ENCODE assay signal across 30 cellular contexts in the genomic region with DNA sequence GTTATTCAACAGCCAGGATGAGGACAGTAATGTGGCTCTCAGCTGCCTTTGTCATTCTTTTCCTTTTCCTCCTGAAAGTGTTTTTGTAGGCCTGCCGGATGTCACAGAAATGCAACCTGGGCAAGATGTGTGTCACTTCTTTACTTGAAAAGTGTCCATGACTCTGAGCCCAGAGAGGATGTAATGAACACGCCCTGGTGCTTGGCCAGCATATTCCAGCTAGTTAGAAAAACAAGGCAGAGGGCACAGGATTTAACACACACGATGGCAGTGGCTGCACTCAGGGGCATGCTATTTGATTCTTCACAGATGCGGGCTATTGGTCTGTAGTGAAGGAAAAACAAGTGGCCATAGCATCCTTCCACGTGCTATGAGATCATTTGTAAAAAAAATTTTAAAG. TPM values are rescaled to one million over a fixed set of nuclear protein-coding genes. Genes with fewer than 3 reads are reported as not detected.
"Had no signal": no experiment of that assay in that cellular context is flagged by ENCODE, and none has a peak within 500 bp of the region (broad histone marks: within the 10 kb centered on the region; RNA-seq: fewer than 3 reads in every experiment).

No MANE protein-coding gene starts in this region.

- H3K4me2 ChIP-seq: SK-N-SH had no signal

- H3K27me3 ChIP-seq: adrenal gland, body of pancreas, breast epithelium, SJSA1 had no signal

- H3K27me3 Mint-ChIP-seq: activated CD4-positive, alpha-beta memory T cell treated with anti-CD3 and anti-CD28 coated beads for 36 hours; activated CD4-positive, alpha-beta T cell treated with anti-CD3 and anti-CD28 coated beads for 36 hours had no signal

- H3K27ac ChIP-seq: adrenal gland, body of pancreas, breast epithelium, SJSA1 had no signal

- H3K4me3 ChIP-seq: adrenal gland, body of pancreas, breast epithelium, SJSA1 had no signal

- H3K4me3 Mint-ChIP-seq: activated CD4-positive, alpha-beta memory T cell treated with anti-CD3 and anti-CD28 coated beads for 36 hours; activated CD4-positive, alpha-beta T cell treated with anti-CD3 and anti-CD28 coated beads for 36 hours; activated naive CD4-positive, alpha-beta T cell treated with anti-CD3 and anti-CD28 coated beads for 36 hours; activated T-cell treated with anti-CD3 and anti-CD28 coated beads, Interleukin-2, amount 50 U/mL, for 4 hours; activated T-helper 1 cell treated with anti-CD3 and anti-CD28 coated beads, Interleukin-12 subunit alpha, Interleukin-12 subunit beta, Interleukin-2, Interleukin-4 antibody, amounts not matched to agents 30 ng/mL and 10 ng/mL and 1 ng/mL, durations not matched to agents 14 hours and 24 hours and 36 hours; T-helper 1 cell treated with Interleukin-12 subunit alpha and Interleukin-12 subunit beta and Interleukin-4 antibody, amounts not matched to agents 30 μg/mL and 1 μg/mL, for 36 hours; T-helper 2 cell treated with Interferon-gamma antibody and Interleukin-4, amounts not matched to agents 5 μg/mL and 100 μg/mL, for 36 hours; WTC11 had no signal

- H3K36me3 Mint-ChIP-seq: activated CD4-positive, alpha-beta memory T cell treated with anti-CD3 and anti-CD28 coated beads for 36 hours; activated naive CD4-positive, alpha-beta T cell treated with anti-CD3 and anti-CD28 coated beads, Interleukin-2, amount 50 U/mL, for 72 hours; WTC11 had no signal

- ATAC-seq: activated CD4-positive, alpha-beta T cell treated with anti-CD3 and anti-CD28 coated beads for 36 hours; activated CD4-positive, CD25-positive, alpha-beta regulatory T cell treated with anti-CD3 and anti-CD28 coated beads, Interleukin-2, amount 50 U/mL, for 24 hours; activated naive CD4-positive, alpha-beta T cell treated with anti-CD3 and anti-CD28 coated beads, Interleukin-2, amount 50 U/mL, for 72 hours; activated T-cell treated with anti-CD3 and anti-CD28 coated beads, Interleukin-2, amount 50 U/mL, for 4 hours; body of pancreas; Panc1; WTC11 had no signal

- H3K9me3 ChIP-seq: adrenal gland, body of pancreas, breast epithelium, SJSA1, SK-N-SH had no signal

- H3K36me3 ChIP-seq: adrenal gland, breast epithelium, SJSA1 had no signal

- H3K27ac Mint-ChIP-seq: activated CD4-positive, alpha-beta memory T cell treated with anti-CD3 and anti-CD28 coated beads for 36 hours; activated CD4-positive, alpha-beta T cell treated with anti-CD3 and anti-CD28 coated beads for 36 hours; activated naive CD4-positive, alpha-beta T cell treated with anti-CD3 and anti-CD28 coated beads for 36 hours; activated naive CD4-positive, alpha-beta T cell treated with anti-CD3 and anti-CD28 coated beads, Interleukin-2, amount 50 U/mL, for 72 hours; activated T-helper 1 cell treated with anti-CD3 and anti-CD28 coated beads, Interleukin-12 subunit alpha, Interleukin-12 subunit beta, Interleukin-2, Interleukin-4 antibody, amounts not matched to agents 30 ng/mL and 10 ng/mL and 1 ng/mL, durations not matched to agents 14 hours and 24 hours and 36 hours; T-helper 1 cell treated with Interleukin-12 subunit alpha and Interleukin-12 subunit beta and Interleukin-4 antibody, amounts not matched to agents 30 μg/mL and 1 μg/mL, for 36 hours; T-helper 2 cell treated with Interferon-gamma antibody and Interleukin-4, amounts not matched to agents 5 μg/mL and 100 μg/mL, for 36 hours; WTC11 had no signal

- DNase-seq: activated CD4-positive, alpha-beta memory T cell treated with anti-CD3 and anti-CD28 coated beads for 36 hours; activated CD4-positive, alpha-beta T cell treated with anti-CD3 and anti-CD28 coated beads for 36 hours; activated CD4-positive, alpha-beta T cell treated with anti-CD3 and anti-CD28 coated beads, Interleukin-2, amount 50 U/mL, for 1 hour; activated CD8-positive, alpha-beta memory T cell treated with anti-CD3 and anti-CD28 coated beads, Interleukin-2, amount 50 U/mL, for 4 hours; activated gamma-delta T cell treated with Interleukin-2 at 50 U/mL for 16 hours; activated naive CD4-positive, alpha-beta T cell treated with anti-CD3 and anti-CD28 coated beads for 36 hours; activated T-cell treated with anti-CD3 and anti-CD28 coated beads for 4 hours; activated T-cell treated with anti-CD3 and anti-CD28 coated beads, Interleukin-2, amount 50 U/mL, for 4 hours; adrenal gland; body of pancreas; Kasumi-1; MM.1S; MV-4-11; NCI-H1092; NCI-H1436 treated with DMSO at 0.1 percent for 48 hours; NCI-H1694 treated with DMSO at 0.1 percent for 48 hours; NCI-H2029; NCI-H345; NCI-H524 treated with DMSO at 0.1 percent for 48 hours; SHP77 treated with DMSO at 0.1 percent for 48 hours; SK-N-SH had no signal

- H3K4me1 ChIP-seq: adrenal gland, body of pancreas, breast epithelium, SJSA1 had no signal

- H3K9me3 Mint-ChIP-seq: activated CD4-positive, alpha-beta memory T cell treated with anti-CD3 and anti-CD28 coated beads for 36 hours; activated naive CD4-positive, alpha-beta T cell treated with anti-CD3 and anti-CD28 coated beads for 36 hours; activated naive CD4-positive, alpha-beta T cell treated with anti-CD3 and anti-CD28 coated beads, Interleukin-2, amount 50 U/mL, for 72 hours; activated T-cell treated with anti-CD3 and anti-CD28 coated beads, Interleukin-2, amount 50 U/mL, for 4 hours; activated T-helper 1 cell treated with anti-CD3 and anti-CD28 coated beads, Interleukin-12 subunit alpha, Interleukin-12 subunit beta, Interleukin-2, Interleukin-4 antibody, amounts not matched to agents 30 ng/mL and 10 ng/mL and 1 ng/mL, durations not matched to agents 14 hours and 24 hours and 36 hours; T-helper 1 cell treated with Interleukin-12 subunit alpha and Interleukin-12 subunit beta and Interleukin-4 antibody, amounts not matched to agents 30 μg/mL and 1 μg/mL, for 36 hours; T-helper 2 cell treated with Interferon-gamma antibody and Interleukin-4, amounts not matched to agents 5 μg/mL and 100 μg/mL, for 36 hours; WTC11 had no signal

- H3K4me1 Mint-ChIP-seq: activated CD4-positive, alpha-beta T cell treated with anti-CD3 and anti-CD28 coated beads for 36 hours had no signal

- H3K9me2 ChIP-seq: SK-N-SH had no signal

RNA-seq across cellular contexts. Expression of gene PTX3, which starts 30.3 kb away (rescaled TPM):
- total RNA-seq: activated naive CD4-positive, alpha-beta T cell treated with anti-CD3 and anti-CD28 coated beads for 36 hours; activated T-helper 1 cell treated with anti-CD3 and anti-CD28 coated beads, Interleukin-12 subunit alpha, Interleukin-12 subunit beta, Interleukin-2, Interleukin-4 antibody, amounts not matched to agents 30 ng/mL and 10 ng/mL and 1 ng/mL, durations not matched to agents 14 hours and 24 hours and 36 hours had no signal
